In the genomic region with DNA sequence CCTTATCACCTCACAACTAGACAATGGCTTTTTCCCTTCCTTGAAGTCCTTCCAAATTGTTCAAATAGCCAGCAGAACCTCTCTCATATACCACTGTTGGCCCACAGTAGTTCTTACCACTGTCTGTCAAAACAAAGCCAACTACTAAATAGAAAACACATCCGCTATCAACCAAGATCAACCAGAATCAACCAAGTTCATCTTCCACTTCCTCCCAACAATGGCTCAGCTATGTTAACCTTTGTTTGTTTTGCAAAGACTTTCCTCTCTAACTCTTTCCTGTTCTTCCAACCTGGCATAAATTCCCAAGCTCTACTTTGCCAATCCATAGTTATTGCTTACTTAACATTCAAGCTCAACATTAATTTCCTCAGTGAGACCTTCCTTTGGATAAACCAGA, we compare ENCODE assay signal across 1 cellular context.
TF ChIP-seq lines count a peak whose summit lies in the region.

No MANE protein-coding gene starts in this region.

TF ChIP-seq in HepG2, 621 proteins besides CTCF, POLR2A, EP300 and RAD21 (continues in another document):
- no peak for TF ChIP-seq ZNF460 (CRISPR knock-in tag; IDR thresholded peaks at IDR 0.05; ENCODE audit: borderline replicate concordance)
- TF ChIP-seq SOX5 (CRISPR knock-in tag; IDR thresholded peaks at IDR 0.05; ENCODE audit: borderline replicate concordance): peak; percentile 46; the same call in 1 of the 2 replicates
- no peak for TF ChIP-seq KLF15 (CRISPR knock-in tag; IDR thresholded peaks at IDR 0.05; ENCODE audit: borderline replicate concordance)
- no peak for TF ChIP-seq ZNF256 (CRISPR knock-in tag; conservative IDR thresholded peaks at IDR 0.05)
- no peak for TF ChIP-seq SOX6 (IDR thresholded peaks at IDR 0.05)
- 0 out of 2 replicates have a peak, but pooled peaks have one; percentile 43 for TF ChIP-seq SOX6 (CRISPR knock-in tag; IDR thresholded peaks at IDR 0.05)
- peak; percentile 29; the same call in 1 of the 2 replicates for TF ChIP-seq SAP130 (CRISPR knock-in tag; IDR thresholded peaks at IDR 0.05; ENCODE audit: low read depth)
- TF ChIP-seq THAP8 (CRISPR knock-in tag; IDR thresholded peaks at IDR 0.05; ENCODE audit: borderline replicate concordance): no peak
- no peak for TF ChIP-seq HOXA9 (CRISPR knock-in tag; IDR thresholded peaks at IDR 0.05; ENCODE audit: borderline replicate concordance)
- TF ChIP-seq POLR2G (IDR thresholded peaks at IDR 0.05; ENCODE audit: low read depth, low read length): 0 out of 2 replicates have a peak, but pooled peaks have one; percentile 40
- TF ChIP-seq CREB1 (IDR thresholded peaks at IDR 0.05): no peak
- peak; percentile 11; the same call in 1 of the 2 replicates for TF ChIP-seq CREB1 (CRISPR knock-in tag; IDR thresholded peaks at IDR 0.05)
- TF ChIP-seq POGZ (CRISPR knock-in tag; IDR thresholded peaks at IDR 0.05): 0 out of 2 replicates have a peak, but pooled peaks have one; percentile 15
- no peak for TF ChIP-seq FOXA1 (IDR thresholded peaks at IDR 0.05)
- TF ChIP-seq FOXA1 (CRISPR knock-in tag; IDR thresholded peaks at IDR 0.05): peak; percentile 14; the same call in 1 of the 2 replicates
- TF ChIP-seq MYPOP (CRISPR knock-in tag; IDR thresholded peaks at IDR 0.05): no peak
- peak; percentile 37; the same call in 1 of the 2 replicates for TF ChIP-seq MED1 (CRISPR knock-in tag; IDR thresholded peaks at IDR 0.05)
- no peak for TF ChIP-seq SOX13 (IDR thresholded peaks at IDR 0.05)
- TF ChIP-seq SOX13 (CRISPR knock-in tag; conservative IDR thresholded peaks at IDR 0.05 in 1 of 2, IDR thresholded peaks at IDR 0.05 in 1 of 2): peak in 1 of 2 experiments; percentile 78; a peak in 2 of 4 replicates
- no peak for TF ChIP-seq KLF11 (CRISPR knock-in tag; IDR thresholded peaks at IDR 0.05)
- no peak for TF ChIP-seq ZEB1 (IDR thresholded peaks at IDR 0.05; ENCODE audit: insufficient replicate concordance, low read depth)
- no peak for TF ChIP-seq ZNF639 (CRISPR knock-in tag; conservative IDR thresholded peaks at IDR 0.05)
- TF ChIP-seq, protein P1, sequence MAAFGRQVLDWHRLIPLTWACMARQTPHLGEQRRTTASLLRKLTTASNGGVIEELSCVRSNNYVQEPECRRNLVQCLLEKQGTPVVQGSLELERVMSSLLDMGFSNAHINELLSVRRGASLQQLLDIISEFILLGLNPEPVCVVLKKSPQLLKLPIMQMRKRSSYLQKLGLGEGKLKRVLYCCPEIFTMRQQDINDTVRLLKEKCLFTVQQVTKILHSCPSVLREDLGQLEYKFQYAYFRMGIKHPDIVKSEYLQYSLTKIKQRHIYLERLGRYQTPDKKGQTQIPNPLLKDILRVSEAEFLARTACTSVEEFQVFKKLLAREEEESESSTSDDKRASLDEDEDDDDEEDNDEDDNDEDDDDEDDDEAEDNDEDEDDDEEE (CRISPR knock-in tag; IDR thresholded peaks at IDR 0.05): no peak
- no peak for TF ChIP-seq ZNF781 (CRISPR knock-in tag; IDR thresholded peaks at IDR 0.05; ENCODE audit: borderline replicate concordance, not compliant biosample characterization)
- TF ChIP-seq RARG (CRISPR knock-in tag; IDR thresholded peaks at IDR 0.05; ENCODE audit: low read depth): no peak
- TF ChIP-seq, protein P2, sequence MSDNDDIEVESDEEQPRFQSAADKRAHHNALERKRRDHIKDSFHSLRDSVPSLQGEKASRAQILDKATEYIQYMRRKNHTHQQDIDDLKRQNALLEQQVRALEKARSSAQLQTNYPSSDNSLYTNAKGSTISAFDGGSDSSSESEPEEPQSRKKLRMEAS (IDR thresholded peaks at IDR 0.05): no peak
- 0 out of 2 replicates have a peak, but pooled peaks have one; percentile 21 for TF ChIP-seq ZGPAT (CRISPR knock-in tag; IDR thresholded peaks at IDR 0.05)
- TF ChIP-seq ZNF883 (CRISPR knock-in tag; IDR thresholded peaks at IDR 0.05; ENCODE audit: not compliant biosample characterization): no peak
- TF ChIP-seq MTA1 (CRISPR knock-in tag; IDR thresholded peaks at IDR 0.05; ENCODE audit: borderline replicate concordance): no peak
- TF ChIP-seq DPF2 (CRISPR knock-in tag; IDR thresholded peaks at IDR 0.05; ENCODE audit: borderline replicate concordance, low read depth): no peak
- no peak for TF ChIP-seq NRL (CRISPR knock-in tag; IDR thresholded peaks at IDR 0.05; ENCODE audit: borderline replicate concordance)
- TF ChIP-seq ZFP62 (CRISPR knock-in tag; IDR thresholded peaks at IDR 0.05): no peak
- TF ChIP-seq ZNF557 (CRISPR knock-in tag; IDR thresholded peaks at IDR 0.05): no peak
- no peak for TF ChIP-seq ZFP41 (CRISPR knock-in tag; IDR thresholded peaks at IDR 0.05; ENCODE audit: borderline replicate concordance)
- TF ChIP-seq, protein P3, sequence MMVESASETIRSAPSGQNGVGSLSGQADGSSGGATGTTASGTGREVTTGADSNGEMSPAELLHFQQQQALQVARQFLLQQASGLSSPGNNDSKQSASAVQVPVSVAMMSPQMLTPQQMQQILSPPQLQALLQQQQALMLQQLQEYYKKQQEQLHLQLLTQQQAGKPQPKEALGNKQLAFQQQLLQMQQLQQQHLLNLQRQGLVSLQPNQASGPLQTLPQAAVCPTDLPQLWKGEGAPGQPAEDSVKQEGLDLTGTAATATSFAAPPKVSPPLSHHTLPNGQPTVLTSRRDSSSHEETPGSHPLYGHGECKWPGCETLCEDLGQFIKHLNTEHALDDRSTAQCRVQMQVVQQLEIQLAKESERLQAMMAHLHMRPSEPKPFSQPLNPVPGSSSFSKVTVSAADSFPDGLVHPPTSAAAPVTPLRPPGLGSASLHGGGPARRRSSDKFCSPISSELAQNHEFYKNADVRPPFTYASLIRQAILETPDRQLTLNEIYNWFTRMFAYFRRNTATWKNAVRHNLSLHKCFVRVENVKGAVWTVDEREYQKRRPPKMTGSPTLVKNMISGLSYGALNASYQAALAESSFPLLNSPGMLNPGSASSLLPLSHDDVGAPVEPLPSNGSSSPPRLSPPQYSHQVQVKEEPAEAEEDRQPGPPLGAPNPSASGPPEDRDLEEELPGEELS (CRISPR knock-in tag; IDR thresholded peaks at IDR 0.05): 0 out of 2 replicates have a peak, but pooled peaks have one; percentile 14
- no peak for TF ChIP-seq ZNF282 (IDR thresholded peaks at IDR 0.05; ENCODE audit: partially characterized antibody)
- no peak for TF ChIP-seq ZKSCAN1 (IDR thresholded peaks at IDR 0.05; ENCODE audit: low read length)
- no peak for TF ChIP-seq ZNF792 (CRISPR knock-in tag; IDR thresholded peaks at IDR 0.05)
- no peak for TF ChIP-seq RBAK (CRISPR knock-in tag; IDR thresholded peaks at IDR 0.05)
- TF ChIP-seq FOXA3 (CRISPR knock-in tag; IDR thresholded peaks at IDR 0.05): no peak
- no peak for TF ChIP-seq GTF3A (CRISPR knock-in tag; conservative IDR thresholded peaks at IDR 0.05)
- TF ChIP-seq ZNF652 (CRISPR knock-in tag; IDR thresholded peaks at IDR 0.05; ENCODE audit: borderline replicate concordance, low read depth): no peak
- no peak for TF ChIP-seq FOXP1 (IDR thresholded peaks at IDR 0.05)
- TF ChIP-seq FOXP1 (CRISPR knock-in tag; IDR thresholded peaks at IDR 0.05): no peak
- TF ChIP-seq TGIF2 (CRISPR knock-in tag; IDR thresholded peaks at IDR 0.05): no peak
- TF ChIP-seq SNAPC2 (CRISPR knock-in tag; IDR thresholded peaks at IDR 0.05): no peak
- peak; percentile 56; the same call in 1 of the 2 replicates for TF ChIP-seq ETV5 (CRISPR knock-in tag; IDR thresholded peaks at IDR 0.05; ENCODE audit: borderline replicate concordance)
- TF ChIP-seq ZFY (CRISPR knock-in tag; IDR thresholded peaks at IDR 0.05): no peak
- TF ChIP-seq ZBTB38 (CRISPR knock-in tag; IDR thresholded peaks at IDR 0.05): no peak
- no peak for TF ChIP-seq MBNL3 (CRISPR knock-in tag; conservative IDR thresholded peaks at IDR 0.05)
- TF ChIP-seq XBP1 (CRISPR knock-in tag; IDR thresholded peaks at IDR 0.05): no peak
- TF ChIP-seq TCF7L2 (IDR thresholded peaks at IDR 0.05; ENCODE audit: low read depth, low read length): no peak
- no peak for TF ChIP-seq NFE2 (CRISPR knock-in tag; IDR thresholded peaks at IDR 0.05)
- TF ChIP-seq ELF3 (CRISPR knock-in tag; IDR thresholded peaks at IDR 0.05): 0 out of 2 replicates have a peak, but pooled peaks have one; percentile 19
- no peak for TF ChIP-seq MYC (CRISPR knock-in tag; IDR thresholded peaks at IDR 0.05; ENCODE audit: borderline replicate concordance)
- TF ChIP-seq NCOA2 (CRISPR knock-in tag; IDR thresholded peaks at IDR 0.05): no peak
- no peak for TF ChIP-seq IKZF1 (IDR thresholded peaks at IDR 0.05)
- no peak for TF ChIP-seq ISL2 (CRISPR knock-in tag; IDR thresholded peaks at IDR 0.05)
- no peak for TF ChIP-seq LCORL (IDR thresholded peaks at IDR 0.05)
- no peak for TF ChIP-seq LCORL (CRISPR knock-in tag; IDR thresholded peaks at IDR 0.05)
- no peak for TF ChIP-seq MNT (IDR thresholded peaks at IDR 0.05)
- no peak for TF ChIP-seq NFIB (CRISPR knock-in tag; IDR thresholded peaks at IDR 0.05; ENCODE audit: borderline replicate concordance)
- no peak for TF ChIP-seq BRF2 (CRISPR knock-in tag; IDR thresholded peaks at IDR 0.05)
- TF ChIP-seq, protein P4, sequence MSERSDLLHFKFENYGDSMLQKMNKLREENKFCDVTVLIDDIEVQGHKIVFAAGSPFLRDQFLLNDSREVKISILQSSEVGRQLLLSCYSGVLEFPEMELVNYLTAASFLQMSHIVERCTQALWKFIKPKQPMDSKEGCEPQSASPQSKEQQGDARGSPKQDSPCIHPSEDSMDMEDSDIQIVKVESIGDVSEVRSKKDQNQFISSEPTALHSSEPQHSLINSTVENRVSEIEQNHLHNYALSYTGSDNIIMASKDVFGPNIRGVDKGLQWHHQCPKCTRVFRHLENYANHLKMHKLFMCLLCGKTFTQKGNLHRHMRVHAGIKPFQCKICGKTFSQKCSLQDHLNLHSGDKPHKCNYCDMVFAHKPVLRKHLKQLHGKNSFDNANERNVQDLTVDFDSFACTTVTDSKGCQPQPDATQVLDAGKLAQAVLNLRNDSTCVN (CRISPR knock-in tag; IDR thresholded peaks at IDR 0.05; ENCODE audit: borderline replicate concordance): no peak
- no peak for TF ChIP-seq HOXA3 (CRISPR knock-in tag; IDR thresholded peaks at IDR 0.05)
- TF ChIP-seq NBN (conservative IDR thresholded peaks at IDR 0.05): no peak
- TF ChIP-seq RFXANK (CRISPR knock-in tag; IDR thresholded peaks at IDR 0.05): no peak
